Comparison of ENCODE assay signal across 8 cellular contexts in the genomic region with DNA sequence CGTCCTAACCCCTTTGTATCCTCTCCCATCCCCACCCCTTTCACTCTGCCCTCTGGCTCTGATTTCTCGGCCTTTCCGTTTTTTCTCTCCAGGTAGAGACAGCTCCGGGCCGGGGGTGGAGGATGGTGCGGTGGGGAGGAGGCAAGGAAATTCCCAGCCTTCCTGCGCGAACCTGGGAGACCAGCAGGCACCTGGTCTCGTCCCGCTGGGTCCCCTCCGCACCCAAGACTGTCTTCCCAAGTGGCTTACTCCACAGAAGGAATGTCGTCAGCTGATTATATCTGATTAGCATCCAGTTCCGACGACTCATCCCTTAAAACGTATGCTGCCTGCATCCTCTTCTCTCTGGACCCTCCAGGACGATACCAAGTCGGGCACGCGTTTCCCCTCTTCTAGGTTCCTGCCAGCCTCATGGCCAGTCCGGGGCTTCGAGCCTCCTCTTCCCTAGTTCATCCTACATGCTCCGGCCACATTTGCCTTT. TPM values are rescaled to one million over a fixed set of nuclear protein-coding genes. Genes with fewer than 3 reads are reported as not detected.
A peak's percentile ranks its signal among the peaks of the same experiment; 100 is the strongest.
DNase-seq lines count a peak whose midpoint lies in the region; ATAC-seq and TF ChIP-seq lines count a peak whose summit lies in the region.

No MANE protein-coding gene starts in this region.

- peak overlapping the region; percentile 61 for H3K4me3 ChIP-seq in A673 (ENCODE audit: low read depth, low read length, poor library complexity, severe bottlenecking)
- H3K4me3 ChIP-seq in HCT116 (replicated peaks in 1 of 2; ENCODE audit: low read depth in 1 of 2, low read length in 2 of 2): peak overlapping the region; percentile 75 to 76
- H3K4me3 ChIP-seq in thoracic aorta: peak overlapping the region; percentile 81

- POLR2A ChIA-PET in A673 (lab: Charles Lee; ENCODE audit: low non-redundant PET): no interaction called here
- POLR2A ChIA-PET in HCT116 (lab: Charles Lee): interaction anchor here (0.7 to 3.4 kb wide), 3 partner anchors 9 to 1305 kb away, joined by 3 to 27 read pairs (median 4); a partner anchor contains a TSS

- no peak for TF ChIP-seq POLR2A in HCT116 (IDR thresholded peaks at IDR 0.05; ENCODE audit: borderline replicate concordance, extremely low read depth, insufficient read depth, insufficient read length)

- H2AFZ ChIP-seq in HCT116 (ENCODE audit: low read depth, low read length, poor library complexity, severe bottlenecking): no peak overlapping the region

- H3K4me2 ChIP-seq in HCT116 (ENCODE audit: low read length): peak overlapping the region; percentile 96

- peaks cover 5% of the 10 kb centered on the region; the same call in 1 of the 2 replicates for H3K79me2 ChIP-seq in HCT116 (ENCODE audit: insufficient read depth, low read length)

- no peak for DNase-seq in A673 (ENCODE audit: low spot score)
- DNase-seq in HCT116 (ENCODE audit: low read depth, low spot score): no peak
- DNase-seq in amniotic epithelial cell (ENCODE audit: low read depth): peak; percentile 32
- peak; percentile 36 for DNase-seq in iris pigment epithelial cell (ENCODE audit: low read depth)
- no peak for DNase-seq in thoracic aorta (ENCODE audit: low spot score)

- BruUV-seq in A673 (replicated peaks; lab: Mats Ljungman, UMichigan): no TSS peak
- no TSS peak for BruUV-seq in HCT116 (replicated peaks; lab: Mats Ljungman, UMichigan)

- no peaks in the 10 kb centered on the region for H4K20me1 ChIP-seq in HCT116 (ENCODE audit: insufficient read depth)

- H3K36me3 ChIP-seq in A673 (ENCODE audit: insufficient read depth, low read length, poor library complexity, severe bottlenecking) (no peaks in the 10 kb centered on the region), HCT116 (ENCODE audit: control insufficient read depth in 1 of 2, insufficient read depth in 2 of 2, low read length in 2 of 2) (peaks cover 0 to 18% of the 10 kb centered on the region in 2 experiments; a peak in 1 of 4 replicates), thoracic aorta (no peaks in the 10 kb centered on the region)

- H3K4me1 ChIP-seq in A673 (ENCODE audit: insufficient read depth, low read length, poor library complexity, severe bottlenecking): peaks cover 26% of the 10 kb centered on the region
- peaks cover 27 to 53% of the 10 kb centered on the region in 2 experiments for H3K4me1 ChIP-seq in HCT116 (ENCODE audit: control insufficient read depth in 1 of 2, insufficient read depth in 2 of 2, low read length in 2 of 2)
- peaks cover 11 to 18% of the 10 kb centered on the region in 2 donors for H3K4me1 ChIP-seq in thoracic aorta (ENCODE audit: control insufficient read depth in 1 of 2, low read depth in 2 of 2)

- CTCF ChIA-PET in A673 (lab: Charles Lee): no interaction called here
- CTCF ChIA-PET in HCT116 (lab: Charles Lee): interaction anchor here (0.8 to 1.0 kb wide), 2 partner anchors 62 to 356 kb away, joined by 3 to 4 read pairs; no protein-coding TSS in a partner anchor

- H3K27ac ChIP-seq in A673 (ENCODE audit: low read depth, low read length, poor library complexity, severe bottlenecking): no peak overlapping the region
- no peak overlapping the region; the same call in 1 of the 2 replicates for H3K27ac ChIP-seq in HCT116 (ENCODE audit: low read depth, low read length)
- H3K27ac ChIP-seq in thoracic aorta: peak overlapping the region in 1 of 2 donors; percentile 41

- ATAC-seq in HCT116: no peak
- ATAC-seq in thoracic aorta (ENCODE audit: insufficient number of reproducible peaks, low FRiP score, low read depth): no peak
- ATAC-seq in HG02610 (IDR thresholded peaks at IDR 0.05; ENCODE audit: unreplicated experiment): no peak
- no peak for ATAC-seq in HG02981 (IDR thresholded peaks at IDR 0.05; ENCODE audit: unreplicated experiment)
- ATAC-seq in HG02798 (IDR thresholded peaks at IDR 0.05; ENCODE audit: poor library complexity, unreplicated experiment): no peak

- TF ChIP-seq CTCF in A673 (conservative IDR thresholded peaks at IDR 0.05; ENCODE audit: low read depth, low read length) (no peak), HCT116 (IDR thresholded peaks at IDR 0.05 in 2 of 3, conservative IDR thresholded peaks at IDR 0.05 in 1 of 3; ENCODE audit: borderline replicate concordance in 1 of 3, insufficient read depth in 1 of 3, low read depth in 2 of 3, low read length in 2 of 3) (no peak), thoracic aorta (IDR thresholded peaks at IDR 0.05) (no peak)

- H3K9me2 ChIP-seq in HCT116 (ENCODE audit: insufficient read depth): no peaks in the 10 kb centered on the region

- TF ChIP-seq RAD21 in HCT116 (IDR thresholded peaks at IDR 0.05; ENCODE audit: low read depth): no peak

- H3K27me3 ChIP-seq in A673 (replicated peaks; ENCODE audit: insufficient read depth, low read depth, low read length, poor library complexity): no peaks in the 10 kb centered on the region
- H3K27me3 ChIP-seq in HCT116 (ENCODE audit: insufficient read depth, low read length): no peaks in the 10 kb centered on the region
- H3K27me3 ChIP-seq in thoracic aorta (replicated peaks; ENCODE audit: insufficient read depth): no peaks in the 10 kb centered on the region

- no peaks in the 10 kb centered on the region for H3K9me3 ChIP-seq in A673 (ENCODE audit: low read depth, low read length, poor library complexity, severe bottlenecking)
- no peaks in the 10 kb centered on the region for H3K9me3 ChIP-seq in HCT116 (ENCODE audit: control insufficient read depth in 1 of 2, insufficient read depth in 1 of 2, low read depth in 1 of 2, low read length in 2 of 2)
- H3K9me3 ChIP-seq in thoracic aorta: no peaks in the 10 kb centered on the region

- RAD21 ChIA-PET in HCT116 (lab: Charles Lee; ENCODE audit: low non-redundant PET in 1 of 2, low total read pairs in 2 of 2, uncharacterized antibody in 2 of 2, unreplicated experiment in 2 of 2): no interaction called here

- intact Hi-C loops in A673 (cut with micrococcal nuclease; ENCODE audit: unreplicated experiment): no loop called here
- intact Hi-C loops in HCT116 (cut with micrococcal nuclease): loop anchor here (5.0 kb wide), 1 partner anchor 100 kb away; a partner anchor contains a TSS

- peak overlapping the region; percentile 82 for H3K9ac ChIP-seq in HCT116 (ENCODE audit: low read length)

TF ChIP-seq in HCT116, 20 proteins besides CTCF, POLR2A, EP300 and RAD21 (continues in another document):
- TF ChIP-seq CEBPB (IDR thresholded peaks at IDR 0.05; ENCODE audit: low read depth) (no peak), SP1 (IDR thresholded peaks at IDR 0.05; ENCODE audit: low read depth) (no peak), ZNF274 (IDR thresholded peaks at IDR 0.05; ENCODE audit: low read depth, low read length) (no peak), ZFX (IDR thresholded peaks at IDR 0.05) (no peak), JUND (IDR thresholded peaks at IDR 0.05) (no peak), YY1 (IDR thresholded peaks at IDR 0.05; ENCODE audit: extremely low read depth, insufficient replicate concordance, low read depth, low read length) (no peak), CBX3 (IDR thresholded peaks at IDR 0.05; ENCODE audit: low read depth) (no peak), ELF1 (IDR thresholded peaks at IDR 0.05; ENCODE audit: borderline replicate concordance, low read depth) (no peak), FOSL1 (IDR thresholded peaks at IDR 0.05; ENCODE audit: low read depth) (no peak)
- TF ChIP-seq, protein P1, sequence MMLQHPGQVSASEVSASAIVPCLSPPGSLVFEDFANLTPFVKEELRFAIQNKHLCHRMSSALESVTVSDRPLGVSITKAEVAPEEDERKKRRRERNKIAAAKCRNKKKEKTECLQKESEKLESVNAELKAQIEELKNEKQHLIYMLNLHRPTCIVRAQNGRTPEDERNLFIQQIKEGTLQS (IDR thresholded peaks at IDR 0.05): no peak
- TF ChIP-seq, protein P2, sequence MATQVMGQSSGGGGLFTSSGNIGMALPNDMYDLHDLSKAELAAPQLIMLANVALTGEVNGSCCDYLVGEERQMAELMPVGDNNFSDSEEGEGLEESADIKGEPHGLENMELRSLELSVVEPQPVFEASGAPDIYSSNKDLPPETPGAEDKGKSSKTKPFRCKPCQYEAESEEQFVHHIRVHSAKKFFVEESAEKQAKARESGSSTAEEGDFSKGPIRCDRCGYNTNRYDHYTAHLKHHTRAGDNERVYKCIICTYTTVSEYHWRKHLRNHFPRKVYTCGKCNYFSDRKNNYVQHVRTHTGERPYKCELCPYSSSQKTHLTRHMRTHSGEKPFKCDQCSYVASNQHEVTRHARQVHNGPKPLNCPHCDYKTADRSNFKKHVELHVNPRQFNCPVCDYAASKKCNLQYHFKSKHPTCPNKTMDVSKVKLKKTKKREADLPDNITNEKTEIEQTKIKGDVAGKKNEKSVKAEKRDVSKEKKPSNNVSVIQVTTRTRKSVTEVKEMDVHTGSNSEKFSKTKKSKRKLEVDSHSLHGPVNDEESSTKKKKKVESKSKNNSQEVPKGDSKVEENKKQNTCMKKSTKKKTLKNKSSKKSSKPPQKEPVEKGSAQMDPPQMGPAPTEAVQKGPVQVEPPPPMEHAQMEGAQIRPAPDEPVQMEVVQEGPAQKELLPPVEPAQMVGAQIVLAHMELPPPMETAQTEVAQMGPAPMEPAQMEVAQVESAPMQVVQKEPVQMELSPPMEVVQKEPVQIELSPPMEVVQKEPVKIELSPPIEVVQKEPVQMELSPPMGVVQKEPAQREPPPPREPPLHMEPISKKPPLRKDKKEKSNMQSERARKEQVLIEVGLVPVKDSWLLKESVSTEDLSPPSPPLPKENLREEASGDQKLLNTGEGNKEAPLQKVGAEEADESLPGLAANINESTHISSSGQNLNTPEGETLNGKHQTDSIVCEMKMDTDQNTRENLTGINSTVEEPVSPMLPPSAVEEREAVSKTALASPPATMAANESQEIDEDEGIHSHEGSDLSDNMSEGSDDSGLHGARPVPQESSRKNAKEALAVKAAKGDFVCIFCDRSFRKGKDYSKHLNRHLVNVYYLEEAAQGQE (IDR thresholded peaks at IDR 0.05; ENCODE audit: low read depth): no peak
- TF ChIP-seq, protein P3, sequence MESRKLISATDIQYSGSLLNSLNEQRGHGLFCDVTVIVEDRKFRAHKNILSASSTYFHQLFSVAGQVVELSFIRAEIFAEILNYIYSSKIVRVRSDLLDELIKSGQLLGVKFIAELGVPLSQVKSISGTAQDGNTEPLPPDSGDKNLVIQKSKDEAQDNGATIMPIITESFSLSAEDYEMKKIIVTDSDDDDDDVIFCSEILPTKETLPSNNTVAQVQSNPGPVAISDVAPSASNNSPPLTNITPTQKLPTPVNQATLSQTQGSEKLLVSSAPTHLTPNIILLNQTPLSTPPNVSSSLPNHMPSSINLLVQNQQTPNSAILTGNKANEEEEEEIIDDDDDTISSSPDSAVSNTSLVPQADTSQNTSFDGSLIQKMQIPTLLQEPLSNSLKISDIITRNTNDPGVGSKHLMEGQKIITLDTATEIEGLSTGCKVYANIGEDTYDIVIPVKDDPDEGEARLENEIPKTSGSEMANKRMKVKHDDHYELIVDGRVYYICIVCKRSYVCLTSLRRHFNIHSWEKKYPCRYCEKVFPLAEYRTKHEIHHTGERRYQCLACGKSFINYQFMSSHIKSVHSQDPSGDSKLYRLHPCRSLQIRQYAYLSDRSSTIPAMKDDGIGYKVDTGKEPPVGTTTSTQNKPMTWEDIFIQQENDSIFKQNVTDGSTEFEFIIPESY (IDR thresholded peaks at IDR 0.05; ENCODE audit: extremely low read depth, insufficient replicate concordance, low read length): no peak

RNA-seq across cellular contexts. Expression of a gene that starts 42.2 kb away (rescaled TPM):
- total RNA-seq in A673 (2021) (16.4 and 16.7 TPM in 2 replicates), HCT116 (2021; ENCODE audit: unreplicated experiment) (30.8 TPM), thoracic aorta (10 to 100 TPM; 52.8 to 61.8 TPM)
- 19.0 and 24.0 TPM in 2 replicates for polyA plus RNA-seq in HCT116 (2012)

Comparison
In these comparisons a context has a peak if more than half of its experiments do, and no peak if none do; other contexts are left out.
1. DNase-seq: peak in amniotic epithelial cell (single experiment) and iris pigment epithelial cell (single experiment); none in A673 (single experiment), HCT116 (single experiment) and thoracic aorta (single experiment).
2. Peak in every context shown above with its lines, with median percentiles within 50 percentile points of each other: H3K4me3 ChIP-seq.